In genomic region chr6:150017186-150017521, GRCh38 we compare ENCODE assay signal across 12 cellular contexts. TPM values are rescaled to one million over a fixed set of nuclear protein-coding genes. Genes with fewer than 3 reads are reported as not detected.
"Had no signal": no experiment of that assay in that cellular context is flagged by ENCODE, and none has a peak within 500 bp of the region (broad histone marks: within the 10 kb centered on the region; RNA-seq: fewer than 3 reads in every experiment).

No MANE protein-coding gene starts in this region.

RNA-seq across cellular contexts. Expression of gene RAET1L, which starts 8.2 kb away (rescaled TPM):
- total RNA-seq: activated naive CD8-positive, alpha-beta T cell treated with anti-CD3 and anti-CD28 coated beads for 36 hours; astrocyte; fibroblast of lung; frontal cortex; hepatocyte; left lobe of liver; lung microvascular endothelial cell; natural killer cell treated with Interleukin-12 subunit alpha and Interleukin-12 subunit beta and Interleukin-15 and Interleukin-18, amount 100 ng/mL, for 72 hours; progenitor cell of endocrine pancreas; T-helper 1 cell treated with Interleukin-12 subunit alpha and Interleukin-12 subunit beta and Interleukin-4 antibody, amounts not matched to agents 30 ng/mL and 1 ng/mL, for 36 hours; upper lobe of left lung had no signal
- polyA plus RNA-seq: fibroblast of lung, hepatocyte, immature natural killer cell had no signal

RNA-seq across cellular contexts. Expression of gene ULBP1, which starts 53.4 kb away (rescaled TPM):
- polyA plus RNA-seq: immature natural killer cell had no signal
